In genomic region chr9:126440938-126441337, GRCh38 we compare ENCODE assay signal across 16 cellular contexts.
DNase-seq lines count a peak whose midpoint lies in the region; ATAC-seq and TF ChIP-seq lines count a peak whose summit lies in the region.
"Had no signal": no experiment of that assay in that cellular context is flagged by ENCODE, and none has a peak within 500 bp of the region (broad histone marks: within the 10 kb centered on the region; RNA-seq: fewer than 3 reads in every experiment).

No MANE protein-coding gene starts in this region.

- intact Hi-C loops in activated naive CD4-positive, alpha-beta T cell treated with anti-CD3 and anti-CD28 coated beads for 36 hours (cut with micrococcal nuclease), result no loop called here

- no peak overlapping the region for H3K27ac ChIP-seq in right atrium auricular region
- H3K27ac ChIP-seq: body of pancreas, ovary, SJSA1 had no signal

- no peaks in the 10 kb centered on the region for H3K9me3 ChIP-seq in right atrium auricular region
- H3K9me3 ChIP-seq: body of pancreas, ovary, SJSA1 had no signal

- CTCF ChIA-PET in activated naive CD4-positive, alpha-beta T cell treated with anti-CD3 and anti-CD28 coated beads for 36 hours (lab: Charles Lee), result interaction anchor here (0.9 kb wide), 1 partner anchor 24 kb away, joined by 3 read pairs; no protein-coding TSS in a partner anchor

- H3K36me3 Mint-ChIP-seq in activated naive CD4-positive, alpha-beta T cell treated with anti-CD3 and anti-CD28 coated beads for 36 hours (ENCODE audit: low read depth), result no peaks in the 10 kb centered on the region
- H3K36me3 Mint-ChIP-seq: stimulated activated naive B cell treated with anti-CD40 and anti-IgM and Interleukin-4, amounts not matched to agents 10 μg/mL and 1 μg/mL and 100 μg/mL, for 72 hours had no signal

- H3K9me3 Mint-ChIP-seq in activated naive CD4-positive, alpha-beta T cell treated with anti-CD3 and anti-CD28 coated beads for 36 hours, result no peaks in the 10 kb centered on the region
- H3K9me3 Mint-ChIP-seq: activated B cell treated with CpG ODN at 0.5 μM for 24 hours; activated T-cell treated with anti-CD3 and anti-CD28 coated beads, Interleukin-2, amount 50 U/mL, for 24 hours; stimulated activated naive B cell treated with anti-CD40 and anti-IgM and Interleukin-4, amounts not matched to agents 10 μg/mL and 1 μg/mL and 100 μg/mL, for 72 hours had no signal

- DNase-seq in GM04504 (ENCODE audit: low read depth) (peak; percentile 59), NCI-H446 treated with DMSO at 0.1 percent for 48 hours (lab: John Stamatoyannopoulos, UW) (peak; percentile 79), fibroblast of pulmonary artery (ENCODE audit: low read depth) (peak; percentile 4), pons (ENCODE audit: low spot score) (peak; percentile 93), NCI-H526 (lab: John Stamatoyannopoulos, UW) (no peak), right atrium auricular region (ENCODE audit: low spot score) (no peak)
- DNase-seq in activated naive CD4-positive, alpha-beta T cell treated with anti-CD3 and anti-CD28 coated beads for 36 hours, result no peak
- DNase-seq: activated B cell treated with CpG ODN at 0.5 μM for 24 hours; activated T-cell treated with anti-CD3 and anti-CD28 coated beads, Interleukin-2, amount 50 U/mL, for 24 hours; body of pancreas; left cardiac atrium; NCI-H82; stimulated activated naive B cell treated with anti-CD40 and anti-IgM and Interleukin-4, amounts not matched to agents 10 μg/mL and 1 μg/mL and 100 μg/mL, for 72 hours had no signal

- no peaks in the 10 kb centered on the region for H3K4me1 ChIP-seq in right atrium auricular region
- H3K4me1 ChIP-seq: body of pancreas had no signal

- H3K27me3 Mint-ChIP-seq in activated naive CD4-positive, alpha-beta T cell treated with anti-CD3 and anti-CD28 coated beads for 36 hours (ENCODE audit: low read depth), result no peaks in the 10 kb centered on the region
- H3K27me3 Mint-ChIP-seq: activated B cell treated with CpG ODN at 0.5 μM for 24 hours; activated T-cell treated with anti-CD3 and anti-CD28 coated beads, Interleukin-2, amount 50 U/mL, for 24 hours; stimulated activated naive B cell treated with anti-CD40 and anti-IgM and Interleukin-4, amounts not matched to agents 10 μg/mL and 1 μg/mL and 100 μg/mL, for 72 hours had no signal

- no peak overlapping the region for H3K27ac Mint-ChIP-seq in activated naive CD4-positive, alpha-beta T cell treated with anti-CD3 and anti-CD28 coated beads for 36 hours
- H3K27ac Mint-ChIP-seq: activated B cell treated with CpG ODN at 0.5 μM for 24 hours; activated T-cell treated with anti-CD3 and anti-CD28 coated beads, Interleukin-2, amount 50 U/mL, for 24 hours; stimulated activated naive B cell treated with anti-CD40 and anti-IgM and Interleukin-4, amounts not matched to agents 10 μg/mL and 1 μg/mL and 100 μg/mL, for 72 hours had no signal

- no peak overlapping the region for H3K4me3 ChIP-seq in fibroblast of pulmonary artery (replicated peaks; ENCODE audit: low read depth, low read length)
- no peak overlapping the region for H3K4me3 ChIP-seq in right atrium auricular region
- H3K4me3 ChIP-seq: body of pancreas, ovary, SJSA1 had no signal

- no peaks in the 10 kb centered on the region for H3K27me3 ChIP-seq in right atrium auricular region
- H3K27me3 ChIP-seq: body of pancreas, ovary, SJSA1 had no signal

- H3K4me1 Mint-ChIP-seq in activated naive CD4-positive, alpha-beta T cell treated with anti-CD3 and anti-CD28 coated beads for 36 hours (ENCODE audit: low read depth), result peaks cover 15% of the 10 kb centered on the region
- H3K4me1 Mint-ChIP-seq: stimulated activated naive B cell treated with anti-CD40 and anti-IgM and Interleukin-4, amounts not matched to agents 10 μg/mL and 1 μg/mL and 100 μg/mL, for 72 hours had no signal

- no peak for TF ChIP-seq CTCF in fibroblast of pulmonary artery (IDR thresholded peaks at IDR 0.05; ENCODE audit: low read length, missing control alignments)
- no peak for TF ChIP-seq CTCF in right atrium auricular region (IDR thresholded peaks at IDR 0.05)

- no peaks in the 10 kb centered on the region for H3K36me3 ChIP-seq in right atrium auricular region
- H3K36me3 ChIP-seq: ovary, SJSA1 had no signal

- no peak overlapping the region for H3K4me3 Mint-ChIP-seq in activated naive CD4-positive, alpha-beta T cell treated with anti-CD3 and anti-CD28 coated beads for 36 hours
- H3K4me3 Mint-ChIP-seq: activated B cell treated with CpG ODN at 0.5 μM for 24 hours; activated T-cell treated with anti-CD3 and anti-CD28 coated beads, Interleukin-2, amount 50 U/mL, for 24 hours; stimulated activated naive B cell treated with anti-CD40 and anti-IgM and Interleukin-4, amounts not matched to agents 10 μg/mL and 1 μg/mL and 100 μg/mL, for 72 hours had no signal

- ATAC-seq in HG02759 (IDR thresholded peaks at IDR 0.05; ENCODE audit: unreplicated experiment), result no peak
- ATAC-seq: body of pancreas; left cardiac atrium; stimulated activated naive B cell treated with anti-CD40 and anti-IgM and Interleukin-4, amounts not matched to agents 10 μg/mL and 1 μg/mL and 100 μg/mL, for 72 hours had no signal

Comparison
In these comparisons a context has a peak if more than half of its experiments do, and no peak if none do; other contexts are left out.
1. DNase-seq: peak in GM04504 (single experiment), NCI-H446 treated with DMSO at 0.1 percent for 48 hours (single experiment), fibroblast of pulmonary artery (single experiment) and pons (single experiment); none in NCI-H526 (0 of 2), right atrium auricular region (single experiment) and activated naive CD4-positive, alpha-beta T cell treated with anti-CD3 and anti-CD28 coated beads for 36 hours (single experiment).